In the genomic region with DNA sequence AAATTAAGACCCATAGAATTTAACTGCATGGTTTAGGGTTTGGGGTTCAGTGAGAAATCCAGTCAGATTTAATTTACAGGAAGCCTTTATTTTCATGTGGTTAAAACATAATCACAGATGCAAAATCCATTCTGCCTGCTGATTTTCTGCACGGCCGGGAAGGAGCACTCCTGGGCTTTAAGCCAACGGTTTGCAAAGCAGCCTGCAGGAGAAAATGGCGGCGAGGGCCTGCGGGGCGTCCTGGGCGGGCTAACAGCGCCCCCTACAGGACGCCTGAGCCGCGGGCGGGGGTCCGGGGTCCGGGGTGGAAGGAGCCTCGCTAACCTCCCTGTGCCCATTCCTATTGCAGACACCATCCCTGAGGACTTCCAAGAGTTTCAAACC, we compare ENCODE assay signal across 8 cellular contexts. TPM values are rescaled to one million over a fixed set of nuclear protein-coding genes. Genes with fewer than 3 reads are reported as not detected.
A peak's percentile ranks its signal among the peaks of the same experiment; 100 is the strongest.
DNase-seq lines count a peak whose midpoint lies in the region; ATAC-seq and TF ChIP-seq lines count a peak whose summit lies in the region.

No MANE protein-coding gene starts in this region.

- H2BK20ac ChIP-seq in H9 (ENCODE audit: low read depth, low read length, poor library complexity, severe bottlenecking), result no peak overlapping the region

- no peaks in the 10 kb centered on the region for H3K79me1 ChIP-seq in H9 (ENCODE audit: insufficient read depth, low read depth, low read length, poor library complexity, severe bottlenecking)

- H3K4me1 Mint-ChIP-seq in H9 (peaks cover 13 to 18% of the 10 kb centered on the region in 2 experiments), neural progenitor cell (peaks cover 9% of the 10 kb centered on the region)
- peaks cover 15% of the 10 kb centered on the region for H3K4me1 Mint-ChIP-seq in activated T-cell treated with anti-CD3 and anti-CD28 coated beads, Interleukin-2, amount 50 U/mL, for 72 hours (ENCODE audit: low read depth)

- H3K4me2 ChIP-seq in H9 (ENCODE audit: insufficient read depth, insufficient read length, low read length) (no peak overlapping the region), neural progenitor cell (no peak overlapping the region)

- H3F3A ChIP-seq in neural progenitor cell (ENCODE audit: low read depth), result peaks cover 17% of the 10 kb centered on the region

- H3T11ph ChIP-seq in H9 (ENCODE audit: low read length), result no peak overlapping the region

- no peak overlapping the region for H4K8ac ChIP-seq in H9 (replicated peaks; ENCODE audit: insufficient read length, low read depth, low read length)

- no peak overlapping the region for H2BK5ac ChIP-seq in H9 (ENCODE audit: insufficient read length, low read length)

- H3K9me3 Mint-ChIP-seq in H9 (no peaks in the 10 kb centered on the region), neural progenitor cell (no peaks in the 10 kb centered on the region)
- H3K9me3 Mint-ChIP-seq in activated T-cell treated with anti-CD3 and anti-CD28 coated beads, Interleukin-2, amount 50 U/mL, for 72 hours, result no peaks in the 10 kb centered on the region

- peak; percentile 68 for DNase-seq in AG09319 (ENCODE audit: extremely low read depth, low read depth)
- DNase-seq in H9, result peak; percentile 89
- DNase-seq in NCI-H748 (lab: John Stamatoyannopoulos, UW; ENCODE audit: unreplicated experiment), result peak; percentile 78
- peak; percentile 65 to 68 for DNase-seq in activated T-cell treated with anti-CD3 and anti-CD28 coated beads, Interleukin-2, amount 50 U/mL, for 72 hours
- DNase-seq in fibroblast of peridontal ligament (ENCODE audit: extremely low read depth), result peak; percentile 91
- DNase-seq in neural progenitor cell (ENCODE audit: low spot score), result peak; percentile 85
- DNase-seq in thyroid gland, result peak; percentile 84 to 85

- H4K20me1 ChIP-seq in H9 (ENCODE audit: control insufficient read depth, insufficient read depth, insufficient read length) (no peaks in the 10 kb centered on the region), neural progenitor cell (ENCODE audit: low read depth) (no peaks in the 10 kb centered on the region)

- H3K27ac Mint-ChIP-seq in H9 (no peak overlapping the region), neural progenitor cell (no peak overlapping the region)
- no peak overlapping the region for H3K27ac Mint-ChIP-seq in activated T-cell treated with anti-CD3 and anti-CD28 coated beads, Interleukin-2, amount 50 U/mL, for 72 hours

- H3K27me3 ChIP-seq in H9 (ENCODE audit: insufficient read depth, low read length), result no peaks in the 10 kb centered on the region
- H3K27me3 ChIP-seq in neural progenitor cell, result no peaks in the 10 kb centered on the region
- no peaks in the 10 kb centered on the region for H3K27me3 ChIP-seq in thyroid gland

- H3K9ac ChIP-seq in H9 (ENCODE audit: extremely low read depth, insufficient read length, low read length) (no peak overlapping the region), neural progenitor cell (no peak overlapping the region)

- no peak overlapping the region for H3K23ac ChIP-seq in H9 (ENCODE audit: insufficient read length, low read depth, low read length)

- H2AFZ ChIP-seq in H9 (ENCODE audit: low read length), result no peak overlapping the region
- peak overlapping the region; percentile 74 for H2AFZ ChIP-seq in neural progenitor cell (replicated peaks)

- no peak overlapping the region for H2AK5ac ChIP-seq in H9 (ENCODE audit: insufficient read length, low read length)

- WGBS in H9 (ENCODE audit: extremely low coverage, insufficient read length, low lambda C conversion rate), result no CpG with 5 or more reads among the region's 16 CpGs
- WGBS in thyroid gland, 2 donors, result 0 to 9% methylated on average over 10 to 12 of the region's 16 CpGs

- H3K23me2 ChIP-seq in H9 (ENCODE audit: insufficient read length, low read depth, low read length, poor library complexity, severe bottlenecking), result no peaks in the 10 kb centered on the region

- H3K27me3 Mint-ChIP-seq in H9 (ENCODE audit: low read depth) (no peaks in the 10 kb centered on the region), neural progenitor cell (ENCODE audit: insufficient read depth, low read depth) (peaks cover 3% of the 10 kb centered on the region)
- no peaks in the 10 kb centered on the region for H3K27me3 Mint-ChIP-seq in activated T-cell treated with anti-CD3 and anti-CD28 coated beads, Interleukin-2, amount 50 U/mL, for 72 hours (ENCODE audit: low read depth)

- H3K27ac ChIP-seq in H9 (ENCODE audit: insufficient read length, low read depth, low read length) (no peak overlapping the region), neural progenitor cell (no peak overlapping the region), thyroid gland (peak overlapping the region; percentile 2 to 51 (median 28))

- H3K36me3 ChIP-seq in neural progenitor cell (no peaks in the 10 kb centered on the region), thyroid gland (no peaks in the 10 kb centered on the region)

- H4K5ac ChIP-seq in H9 (ENCODE audit: insufficient read length, low read depth, low read length), result no peak overlapping the region

- H3K14ac ChIP-seq in H9 (ENCODE audit: insufficient read depth, low read length), result no peak overlapping the region

- no peak overlapping the region for H3K4ac ChIP-seq in H9 (ENCODE audit: low read depth, low read length)

- H3K36me3 Mint-ChIP-seq in H9 (ENCODE audit: insufficient read depth in 1 of 3, low read depth in 3 of 3), result peaks cover 1 to 13% (median 5%) of the 10 kb centered on the region in 3 experiments; a peak in 3 of 7 replicates
- no peaks in the 10 kb centered on the region for H3K36me3 Mint-ChIP-seq in activated T-cell treated with anti-CD3 and anti-CD28 coated beads, Interleukin-2, amount 50 U/mL, for 72 hours (ENCODE audit: insufficient read depth in 2 of 2)
- peaks cover 2% of the 10 kb centered on the region for H3K36me3 Mint-ChIP-seq in neural progenitor cell

- peak; percentile 54 to 70 for ATAC-seq in activated T-cell treated with anti-CD3 and anti-CD28 coated beads, Interleukin-2, amount 50 U/mL, for 72 hours (replicated peaks in 1 of 2)
- ATAC-seq in HG02678 (IDR thresholded peaks at IDR 0.05; ENCODE audit: unreplicated experiment), result no peak

- H4K91ac ChIP-seq in H9 (ENCODE audit: insufficient read length, low read depth, low read length), result no peak overlapping the region

- no peak overlapping the region for H2BK12ac ChIP-seq in H9 (ENCODE audit: insufficient read length, low read depth, low read length)

- peak; percentile 89 for TF ChIP-seq CTCF in AG09319 (IDR thresholded peaks at IDR 0.05; ENCODE audit: low read depth, low read length)
- TF ChIP-seq CTCF in H9 (conservative IDR thresholded peaks at IDR 0.05), result peak; percentile 97
- peak; percentile 92 for TF ChIP-seq CTCF in neural progenitor cell (IDR thresholded peaks at IDR 0.05)
- peak; percentile 64 to 98 (median 90) for TF ChIP-seq CTCF in thyroid gland (IDR thresholded peaks at IDR 0.05)

- no peaks in the 10 kb centered on the region for H3K4me1 ChIP-seq in H9 (ENCODE audit: insufficient read depth, low read length)
- H3K4me1 ChIP-seq in neural progenitor cell, result no peaks in the 10 kb centered on the region
- H3K4me1 ChIP-seq in thyroid gland, result peaks cover 3 to 10% of the 10 kb centered on the region in 2 donors

- H2BK15ac ChIP-seq in H9 (ENCODE audit: low read depth, low read length), result no peak overlapping the region

- H3K79me2 ChIP-seq in H9 (ENCODE audit: insufficient read depth, low read length), result no peaks in the 10 kb centered on the region
- H3K79me2 ChIP-seq in neural progenitor cell (ENCODE audit: low read depth), result no peaks in the 10 kb centered on the region

- H3K4me3 ChIP-seq in neural progenitor cell, result no peak overlapping the region
- H3K4me3 ChIP-seq in thyroid gland (replicated peaks in 1 of 3), result no peak overlapping the region

- H3K9me3 ChIP-seq in H9 (ENCODE audit: control insufficient read depth, low read depth, low read length) (no peaks in the 10 kb centered on the region), neural progenitor cell (ENCODE audit: low read depth) (no peaks in the 10 kb centered on the region), thyroid gland (no peaks in the 10 kb centered on the region)

- no peak overlapping the region for H3K4me3 Mint-ChIP-seq in H9
- peak overlapping the region; percentile 69 to 79 for H3K4me3 Mint-ChIP-seq in activated T-cell treated with anti-CD3 and anti-CD28 coated beads, Interleukin-2, amount 50 U/mL, for 72 hours
- no peak overlapping the region for H3K4me3 Mint-ChIP-seq in neural progenitor cell

- no peak overlapping the region for H3K18ac ChIP-seq in H9 (ENCODE audit: insufficient read length, low read depth, low read length)

- TF ChIP-seq POLR2A in thyroid gland (IDR thresholded peaks at IDR 0.05), result no peak

- no peak overlapping the region for H2BK120ac ChIP-seq in H9 (ENCODE audit: low read depth, low read length, poor library complexity, severe bottlenecking)

- H3K56ac ChIP-seq in H9 (ENCODE audit: insufficient read length, low read depth, low read length), result no peak overlapping the region

- intact Hi-C loops in thyroid gland (cut with DNase I), result loop anchor here (10.0 kb wide), 1 partner anchor 1058 kb away; no protein-coding TSS in a partner anchor

RNA-seq across cellular contexts. Expression of gene THBS4, which starts 47.6 kb away (rescaled TPM):
- total RNA-seq in H9 (2021) (18.6 and 19.0 TPM in 2 replicates), neural progenitor cell (ENCODE audit: low replicate concordance) (31.6 and 40.5 TPM in 2 replicates), thyroid gland (1 to 10 TPM; 2.4 to 4.5 (median 3.1) TPM)
- 1 to 10 TPM; 4.7 to 6.7 TPM for total RNA-seq in activated T-cell treated with anti-CD3 and anti-CD28 coated beads, Interleukin-2, amount 50 U/mL, for 72 hours

Comparison
In these comparisons a context has a peak if more than half of its experiments do, and no peak if none do; other contexts are left out.
1. H3K27ac ChIP-seq: peak in thyroid gland (3 of 3); none in H9 (single experiment) and neural progenitor cell (single experiment).
2. H3K4me3 Mint-ChIP-seq: peak in activated T-cell treated with anti-CD3 and anti-CD28 coated beads, Interleukin-2, amount 50 U/mL, for 72 hours (2 of 2); none in H9 (0 of 2) and neural progenitor cell (single experiment).
3. Peak in every context shown above with its lines, with median percentiles within 50 percentile points of each other: DNase-seq and CTCF ChIP-seq.